In genomic region chr20:38645980-38646858, GRCh38 we compare ENCODE assay signal across 8 cellular contexts. TPM values are rescaled to one million over a fixed set of nuclear protein-coding genes. Genes with fewer than 3 reads are reported as not detected.
A peak's percentile ranks its signal among the peaks of the same experiment; 100 is the strongest.
DNase-seq lines count a peak whose midpoint lies in the region; ATAC-seq and TF ChIP-seq lines count a peak whose summit lies in the region.

No MANE protein-coding gene starts in this region.

- peak overlapping the region; percentile 37 for H3K4me3 ChIP-seq in GM06990 (replicated peaks; ENCODE audit: low read depth, low read length)
- H3K4me3 ChIP-seq in hepatocyte: peak overlapping the region; percentile 39

- TF ChIP-seq CTCF in GM06990 (IDR thresholded peaks at IDR 0.05; ENCODE audit: insufficient read depth, low read length, poor library complexity, severe bottlenecking) (peak; percentile 94), hepatocyte (IDR thresholded peaks at IDR 0.05; ENCODE audit: poor library complexity) (peak; percentile 97)

- H3K9me3 ChIP-seq in T-helper 17 cell (ENCODE audit: control insufficient read depth, low read length, poor library complexity, severe bottlenecking) (no peaks in the 10 kb centered on the region), hepatocyte (ENCODE audit: low read depth) (no peaks in the 10 kb centered on the region)

- H3K4me1 ChIP-seq in hepatocyte (ENCODE audit: insufficient read depth): no peaks in the 10 kb centered on the region

- peak; percentile 80 for ATAC-seq in HG02759 (IDR thresholded peaks at IDR 0.05; ENCODE audit: unreplicated experiment)
- peak; percentile 98 for ATAC-seq in T-helper 17 cell
- ATAC-seq in sciatic nerve: peak; percentile 82
- no peak for ATAC-seq in GM18873 (IDR thresholded peaks at IDR 0.05; ENCODE audit: low FRiP score, unreplicated experiment)

- no peak overlapping the region for H3K27ac Mint-ChIP-seq in T-helper 17 cell

- intact Hi-C loops in sciatic nerve (cut with DNase I): loop anchor here (10.0 kb wide), 1 partner anchor 99 kb away; the partner anchor contains the start of gene ACTR5

- H3K4me2 ChIP-seq in hepatocyte: peak overlapping the region; percentile 94

- no peaks in the 10 kb centered on the region for H4K20me1 ChIP-seq in hepatocyte (ENCODE audit: insufficient read depth, poor library complexity, severe bottlenecking)

- no peaks in the 10 kb centered on the region for H3K79me2 ChIP-seq in hepatocyte

- H3K4me3 Mint-ChIP-seq in T-helper 17 cell: peak overlapping the region; percentile 78

- peaks cover 64% of the 10 kb centered on the region for H3K27me3 Mint-ChIP-seq in T-helper 17 cell

- H3K27me3 ChIP-seq in GM06990 (replicated peaks; ENCODE audit: control insufficient read depth, insufficient read depth, low read length) (no peaks in the 10 kb centered on the region; the same call in 1 of the 2 replicates), hepatocyte (peaks cover 45% of the 10 kb centered on the region)

- peak overlapping the region; percentile 73 for H2AFZ ChIP-seq in hepatocyte

- DNase-seq in GM06990 (ENCODE audit: extremely low read depth, insufficient read length): peak; percentile 85
- peak; percentile 36 for DNase-seq in NCI-H1694 (lab: John Stamatoyannopoulos, UW)
- peak; percentile 84 to 93 (median 89) for DNase-seq in T-helper 17 cell
- peak; percentile 41 for DNase-seq in amniotic epithelial cell (ENCODE audit: low read depth)
- peak; percentile 84 for DNase-seq in hepatocyte (ENCODE audit: low spot score)
- peak; percentile 83 for DNase-seq in sciatic nerve (ENCODE audit: low spot score)

- H3K27ac ChIP-seq in hepatocyte: no peak overlapping the region

- no peaks in the 10 kb centered on the region for H3K9me2 ChIP-seq in hepatocyte (replicated peaks; ENCODE audit: insufficient read depth)

- peaks cover 5% of the 10 kb centered on the region for H3K36me3 Mint-ChIP-seq in T-helper 17 cell (ENCODE audit: low read depth)

- WGBS in hepatocyte (ENCODE audit: low lambda C conversion rate, missing lambda C conversion rate): 13% methylated on average over 50 of the region's 50 CpGs

- H3K36me3 ChIP-seq in GM06990 (ENCODE audit: control insufficient read depth, insufficient read depth, low read length): no peaks in the 10 kb centered on the region
- no peaks in the 10 kb centered on the region for H3K36me3 ChIP-seq in hepatocyte (replicated peaks; ENCODE audit: insufficient read depth, low read depth)

- H3K4me1 Mint-ChIP-seq in T-helper 17 cell: peaks cover 12% of the 10 kb centered on the region

RNA-seq across cellular contexts. Expression of gene ARHGAP40, which starts 44.6 kb away (rescaled TPM):
- not detected for total RNA-seq in T-helper 17 cell
- 0.28 and 1.2 TPM in 2 replicates for total RNA-seq in hepatocyte
- 1.1 and 2.4 TPM in 2 replicates for polyA plus RNA-seq in hepatocyte
- total RNA-seq in sciatic nerve: not detected

Comparison
In these comparisons a context has a peak if more than half of its experiments do, and no peak if none do; other contexts are left out.
1. DNase-seq: peak in every context shown above with its lines; median percentile 89 in T-helper 17 cell; 85 in GM06990; 84 in hepatocyte; 83 in sciatic nerve; 41 in amniotic epithelial cell; 36 in NCI-H1694.